ENCODE assay signal across 1 cellular context in genomic region chr9:93178851-93179786, GRCh38.
TF ChIP-seq lines count a peak whose summit lies in the region.

No MANE protein-coding gene starts in this region.

TF ChIP-seq in HepG2, 621 proteins besides CTCF, POLR2A, EP300 and RAD21 (continued from another document):
- TF ChIP-seq DRAP1 (CRISPR knock-in tag; IDR thresholded peaks at IDR 0.05) (0 out of 2 replicates have a peak, but pooled peaks have one; percentile 24), E2F5 (CRISPR knock-in tag; conservative IDR thresholded peaks at IDR 0.05) (no peak), ZNF639 (CRISPR knock-in tag; conservative IDR thresholded peaks at IDR 0.05) (no peak), CREBL2 (CRISPR knock-in tag; IDR thresholded peaks at IDR 0.05; ENCODE audit: borderline replicate concordance) (no peak), MYC (CRISPR knock-in tag; IDR thresholded peaks at IDR 0.05; ENCODE audit: borderline replicate concordance) (peak; percentile 47), ZNF292 (CRISPR knock-in tag; IDR thresholded peaks at IDR 0.05; ENCODE audit: borderline replicate concordance, low read depth) (peak; percentile 72; the same call in 1 of the 2 replicates), GLI4 (CRISPR knock-in tag; IDR thresholded peaks at IDR 0.05; ENCODE audit: borderline replicate concordance) (0 out of 2 replicates have a peak, but pooled peaks have one; percentile 23), E2F2 (CRISPR knock-in tag; IDR thresholded peaks at IDR 0.05; ENCODE audit: borderline replicate concordance) (no peak), ZNF598 (CRISPR knock-in tag; IDR thresholded peaks at IDR 0.05; ENCODE audit: borderline replicate concordance) (peak; percentile 60; the same call in 1 of the 2 replicates), HINFP (CRISPR knock-in tag; IDR thresholded peaks at IDR 0.05; ENCODE audit: low read depth) (0 out of 2 replicates have a peak, but pooled peaks have one; percentile 48), JARID2 (CRISPR knock-in tag; IDR thresholded peaks at IDR 0.05; ENCODE audit: insufficient replicate concordance) (no peak), ZGPAT (CRISPR knock-in tag; IDR thresholded peaks at IDR 0.05) (no peak), TBX2 (CRISPR knock-in tag; IDR thresholded peaks at IDR 0.05; ENCODE audit: borderline replicate concordance) (peak; percentile 26; the same call in 1 of the 2 replicates), ZNF687 (CRISPR knock-in tag; IDR thresholded peaks at IDR 0.05) (peak; percentile 82), ZNF607 (CRISPR knock-in tag; IDR thresholded peaks at IDR 0.05; ENCODE audit: borderline replicate concordance) (no peak)
